11 cellular contexts compared by ENCODE assay signal in genomic region chr20:7454047-7454446, GRCh38.
"Had no signal": no experiment of that assay in that cellular context is flagged by ENCODE, and none has a peak within 500 bp of the region (broad histone marks: within the 10 kb centered on the region; RNA-seq: fewer than 3 reads in every experiment).

No MANE protein-coding gene starts in this region.

- H3K9ac ChIP-seq: GM23248 had no signal

- H3K9me3 Mint-ChIP-seq: GM23338 had no signal

- ATAC-seq: GM23338, HCT116 had no signal

- H2AFZ ChIP-seq: GM23248, GM23338 had no signal

- H3K4me3 Mint-ChIP-seq: GM23338, H9, HFFc6 had no signal

- H3K4me1 Mint-ChIP-seq: GM23338 had no signal

- H3K27ac Mint-ChIP-seq: GM23338, H9, HFFc6 had no signal

- H3K27ac ChIP-seq: GM23248 had no signal

- H3K4me2 ChIP-seq: GM23338 had no signal

- FAIRE-seq: H1, H54 had no signal

- DNase-seq: GM23248, GOT3, H7, H9, HCEC 1CT, HFFc6 had no signal

- H3K36me3 ChIP-seq: HAP-1 had no signal

- H3K4me1 ChIP-seq: HAP-1 had no signal

- H3K9me3 ChIP-seq: HAP-1 had no signal

- H3K4me3 ChIP-seq: GM23248, GM23338, HAP-1 had no signal
